10 cellular contexts compared by ENCODE assay signal in the genomic region with DNA sequence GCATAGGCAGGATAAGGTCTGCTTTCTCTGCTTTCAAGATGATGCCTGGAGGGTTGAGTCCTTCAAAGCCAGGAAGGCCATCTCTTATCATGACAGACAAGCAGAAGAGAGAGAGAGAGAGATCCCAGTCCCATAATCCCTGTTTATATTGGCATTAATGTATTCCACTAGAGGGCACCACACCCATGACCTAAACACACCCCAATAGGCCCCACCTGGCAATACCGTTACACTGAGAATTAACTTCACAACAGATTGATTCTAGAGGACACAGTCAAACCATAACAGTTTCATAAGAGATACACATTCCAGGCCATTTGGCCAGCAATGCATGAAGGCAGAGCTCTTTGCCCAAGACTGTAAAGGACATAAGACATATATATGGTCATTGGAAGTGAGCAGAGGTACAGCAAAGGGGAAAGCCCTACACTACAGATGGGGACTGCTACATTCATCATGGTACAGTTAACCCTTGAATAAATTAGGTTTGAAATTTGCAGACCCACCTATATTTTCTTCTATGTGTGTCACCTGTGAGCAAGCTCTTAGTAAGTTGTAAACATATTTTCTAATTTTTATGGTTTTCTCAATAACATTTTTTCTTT.
DNase-seq lines count a peak whose midpoint lies in the region; ATAC-seq and TF ChIP-seq lines count a peak whose summit lies in the region.
"Had no signal": no experiment of that assay in that cellular context is flagged by ENCODE, and none has a peak within 500 bp of the region (broad histone marks: within the 10 kb centered on the region; RNA-seq: fewer than 3 reads in every experiment).

No MANE protein-coding gene starts in this region.

- no peak overlapping the region for H3K4me3 Mint-ChIP-seq in progenitor cell of endocrine pancreas (ENCODE audit: low read depth)

- H3K36me3 ChIP-seq in WERI-Rb-1, result no peaks in the 10 kb centered on the region
- H3K36me3 ChIP-seq in breast epithelium, result no peaks in the 10 kb centered on the region
- H3K36me3 ChIP-seq: BLaER1 treated with 17β-estradiol and CSF1 and Interleukin-3, amounts not matched to agents 10 nM and 100 nM; gastrocnemius medialis had no signal

- H3K4me1 ChIP-seq in breast epithelium, result no peaks in the 10 kb centered on the region
- H3K4me1 ChIP-seq: gastrocnemius medialis had no signal

- peak; percentile 41 for TF ChIP-seq CTCF in WERI-Rb-1 (IDR thresholded peaks at IDR 0.05; ENCODE audit: low read depth, low read length)
- peak; percentile 40 for TF ChIP-seq CTCF in progenitor cell of endocrine pancreas (IDR thresholded peaks at IDR 0.05; ENCODE audit: unreplicated experiment)
- no peak for TF ChIP-seq CTCF in breast epithelium (IDR thresholded peaks at IDR 0.05)

- peaks cover 24% of the 10 kb centered on the region for H3K27me3 ChIP-seq in WERI-Rb-1 (ENCODE audit: insufficient read depth, low read depth, severe bottlenecking)
- H3K27me3 ChIP-seq in breast epithelium, result no peaks in the 10 kb centered on the region
- H3K27me3 ChIP-seq: BLaER1 treated with 17β-estradiol and CSF1 and Interleukin-3, amounts not matched to agents 10 nM and 100 nM; gastrocnemius medialis had no signal

- TF ChIP-seq POLR2A in breast epithelium (IDR thresholded peaks at IDR 0.05), result no peak

- peak; percentile 84 for ATAC-seq in HG03103 (IDR thresholded peaks at IDR 0.05; ENCODE audit: low read depth, unreplicated experiment)
- ATAC-seq: gastrocnemius medialis had no signal

- H3K4me3 ChIP-seq in WERI-Rb-1 (ENCODE audit: low read depth, low read length) (no peak overlapping the region), breast epithelium (no peak overlapping the region)
- H3K4me3 ChIP-seq: BLaER1 treated with 17β-estradiol and CSF1 and Interleukin-3, amounts not matched to agents 10 nM and 100 nM; gastrocnemius medialis had no signal

- DNase-seq in NCI-H2107 treated with DMSO at 0.1 percent for 48 hours (lab: John Stamatoyannopoulos, UW; ENCODE audit: unreplicated experiment) (peak; percentile 1), NCI-H2107 (lab: John Stamatoyannopoulos, UW) (no peak), WERI-Rb-1 (peak; percentile 6), progenitor cell of endocrine pancreas (ENCODE audit: low spot score, unreplicated experiment) (no peak), SKM-1 (lab: John Stamatoyannopoulos, UW; ENCODE audit: unreplicated experiment) (no peak), breast epithelium (ENCODE audit: low spot score in 2 of 2) (no peak), middle frontal gyrus (ENCODE audit: extremely low spot score, low spot score) (no peak)
- DNase-seq: gastrocnemius medialis had no signal

- no peaks in the 10 kb centered on the region for H3K36me3 Mint-ChIP-seq in progenitor cell of endocrine pancreas (ENCODE audit: insufficient read depth)

- no peak overlapping the region for H3K27ac ChIP-seq in WERI-Rb-1
- no peak overlapping the region for H3K27ac ChIP-seq in breast epithelium
- H3K27ac ChIP-seq: BLaER1 treated with 17β-estradiol and CSF1 and Interleukin-3, amounts not matched to agents 10 nM and 100 nM; gastrocnemius medialis had no signal

- intact Hi-C loops in breast epithelium (cut with DNase I; ENCODE audit: low total_unique reads), result no loop called here

- H3K27ac Mint-ChIP-seq in progenitor cell of endocrine pancreas, result no peak overlapping the region

- H3K9me3 ChIP-seq in WERI-Rb-1 (ENCODE audit: severe bottlenecking), result no peaks in the 10 kb centered on the region
- H3K9me3 ChIP-seq in breast epithelium, result no peaks in the 10 kb centered on the region
- H3K9me3 ChIP-seq: gastrocnemius medialis had no signal

- peaks cover 2% of the 10 kb centered on the region for H3K27me3 Mint-ChIP-seq in progenitor cell of endocrine pancreas

- H3K4me1 Mint-ChIP-seq in progenitor cell of endocrine pancreas (ENCODE audit: low read depth), result no peaks in the 10 kb centered on the region

- H3K9me3 Mint-ChIP-seq in progenitor cell of endocrine pancreas (ENCODE audit: low read depth), result peaks cover 6% of the 10 kb centered on the region

Comparison
In these comparisons a context has a peak if more than half of its experiments do, and no peak if none do; other contexts are left out.
1. DNase-seq: peak in NCI-H2107 treated with DMSO at 0.1 percent for 48 hours (single experiment) and WERI-Rb-1 (single experiment); none in NCI-H2107 (single experiment), progenitor cell of endocrine pancreas (single experiment), SKM-1 (single experiment), breast epithelium (0 of 2) and middle frontal gyrus (single experiment).
2. CTCF ChIP-seq: peak in WERI-Rb-1 (single experiment) and progenitor cell of endocrine pancreas (single experiment); none in breast epithelium (0 of 3).